14 cellular contexts compared by ENCODE assay signal in the genomic region with DNA sequence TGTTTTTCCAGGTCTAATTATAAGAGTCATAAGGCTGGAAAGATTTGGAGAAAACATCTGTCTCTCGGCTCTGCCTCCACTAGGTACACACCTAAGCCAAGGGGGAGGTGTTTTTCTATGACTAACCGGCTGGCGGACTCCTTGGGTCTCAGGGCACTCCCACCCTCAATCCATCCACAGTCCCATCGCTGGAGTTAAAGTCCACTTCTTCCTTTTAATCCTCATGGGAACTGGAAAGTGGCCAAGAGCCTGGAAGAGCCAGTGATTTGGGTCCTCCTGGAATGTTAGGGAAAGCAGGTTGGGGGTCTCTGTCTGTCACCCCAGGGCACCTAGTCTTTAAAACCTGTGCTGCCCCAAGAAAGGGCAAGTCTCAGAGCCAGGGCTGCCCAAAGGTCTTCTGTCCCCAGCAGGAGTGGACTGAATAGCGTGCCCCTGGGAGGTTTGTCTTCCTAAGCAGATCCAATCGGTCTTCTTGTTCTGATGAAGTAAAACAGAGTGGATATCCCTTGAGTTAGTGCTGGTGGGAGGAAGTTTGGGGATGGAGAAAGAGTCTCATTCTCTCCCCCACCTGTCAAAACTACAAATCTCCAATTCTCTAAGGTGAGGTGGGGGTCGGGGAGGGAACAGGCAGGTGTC.
DNase-seq lines count a peak whose midpoint lies in the region; ATAC-seq and TF ChIP-seq lines count a peak whose summit lies in the region.
"Had no signal": no experiment of that assay in that cellular context is flagged by ENCODE, and none has a peak within 500 bp of the region (broad histone marks: within the 10 kb centered on the region; RNA-seq: fewer than 3 reads in every experiment).

No MANE protein-coding gene starts in this region.

- ATAC-seq in mucosa of descending colon (peak; percentile 61), GM18517 (IDR thresholded peaks at IDR 0.05; ENCODE audit: unreplicated experiment) (no peak)

- TF ChIP-seq EP300 in transverse colon (IDR thresholded peaks at IDR 0.05; ENCODE audit: low read depth) = no peak

- intact Hi-C loops in mucosa of descending colon (cut with DNase I, micrococcal nuclease) = no loop called here
- intact Hi-C loops in transverse colon (cut with DNase I; ENCODE audit: low total_unique reads) = no loop called here

- H3K4me1 ChIP-seq in duodenal mucosa (ENCODE audit: control insufficient read depth in 1 of 2, insufficient read depth in 2 of 2, low read length in 2 of 2) (peaks cover 51 to 59% of the 10 kb centered on the region in 2 donors), mucosa of descending colon (ENCODE audit: low read depth) (peaks cover 51% of the 10 kb centered on the region), transverse colon (peaks cover 49 to 61% (median 55%) of the 10 kb centered on the region in 4 donors)

- H3K9me3 ChIP-seq in duodenal mucosa (ENCODE audit: control insufficient read depth in 1 of 2, low read length in 2 of 2) (no peaks in the 10 kb centered on the region), mucosa of descending colon (no peaks in the 10 kb centered on the region), transverse colon (no peaks in the 10 kb centered on the region)
- H3K9me3 ChIP-seq: SJCRH30 had no signal

- no peaks in the 10 kb centered on the region for H3K36me3 ChIP-seq in duodenal mucosa (ENCODE audit: control insufficient read depth in 1 of 2, insufficient read depth in 2 of 2, low read length in 2 of 2)
- H3K36me3 ChIP-seq in mucosa of descending colon (ENCODE audit: low read depth) = no peaks in the 10 kb centered on the region
- H3K36me3 ChIP-seq in transverse colon = no peaks in the 10 kb centered on the region
- H3K36me3 ChIP-seq: SJCRH30 had no signal

- no peak for TF ChIP-seq POLR2A in transverse colon (IDR thresholded peaks at IDR 0.05)

- peak overlapping the region; percentile 28 for H3K27ac ChIP-seq in duodenal mucosa (ENCODE audit: low read depth, low read length)
- H3K27ac ChIP-seq in transverse colon = peak overlapping the region; percentile 91 to 95 (median 92)
- H3K27ac ChIP-seq: 22Rv1, SJCRH30 had no signal

- WGBS in transverse colon (ENCODE audit: low coverage in 1 of 2), 2 donors = 48 to 72% methylated on average over 3 to 7 of the region's 7 CpGs

- H3K4me3 ChIP-seq in duodenal mucosa (ENCODE audit: low read depth in 1 of 2, low read length in 2 of 2) (peak overlapping the region in 1 of 2 donors; percentile 21), mucosa of descending colon (no peak overlapping the region), transverse colon (no peak overlapping the region)
- H3K4me3 ChIP-seq: GM23338, SJCRH30 had no signal

- TF ChIP-seq CTCF in mucosa of descending colon (IDR thresholded peaks at IDR 0.05) (no peak), transverse colon (IDR thresholded peaks at IDR 0.05) (no peak)

- H3K27me3 ChIP-seq in duodenal mucosa (ENCODE audit: control insufficient read depth in 1 of 2, insufficient read depth in 2 of 2, low read length in 2 of 2) (no peaks in the 10 kb centered on the region), transverse colon (no peaks in the 10 kb centered on the region)
- H3K27me3 ChIP-seq: SJCRH30 had no signal

- in situ Hi-C loops in transverse colon (cut with MboI; ENCODE audit: low pct_ligation_motif_present in 1 of 4, low pct_unique_long_range_greater_than_20kb in 1 of 4, low sequenced_read_pairs in 3 of 4) = no loop called here

- peak overlapping the region in 1 of 2 donors; percentile 12 for H3K9ac ChIP-seq in duodenal mucosa (ENCODE audit: low read depth in 1 of 2, low read length in 2 of 2)

- DNase-seq in DMS 273 (lab: John Stamatoyannopoulos, UW; ENCODE audit: unreplicated experiment) (peak; percentile 38), DMS 273 treated with DMSO at 0.1 percent for 48 hours (lab: John Stamatoyannopoulos, UW) (no peak), mucosa of descending colon (peak in 2 of 3 donors; percentile 52 to 72), transverse colon (peak; percentile 71), ureter (ENCODE audit: low spot score) (no peak), KG1 (lab: John Stamatoyannopoulos, UW) (no peak)
- DNase-seq: foreskin fibroblast, GDM1, NCI-H1694 treated with DMSO at 0.1 percent for 48 hours had no signal

Comparison
In these comparisons a context has a peak if more than half of its experiments do, and no peak if none do; other contexts are left out.
1. DNase-seq: peak in DMS 273 (single experiment), mucosa of descending colon (2 of 3) and transverse colon (single experiment); none in DMS 273 treated with DMSO at 0.1 percent for 48 hours (single experiment), ureter (single experiment) and KG1 (single experiment).